1 cellular context compared by ENCODE assay signal in genomic region chr11:46617451-46618314, GRCh38.
TF ChIP-seq lines count a peak whose summit lies in the region.

ATG13 (plus strand) TSS chr11:46617553; CDS start chr11:46644292, 26,739 bp downstream.

TF ChIP-seq in HepG2, 621 proteins besides CTCF, POLR2A, EP300 and RAD21 (continued from another document and continues in another):
- TF ChIP-seq, protein P1, sequence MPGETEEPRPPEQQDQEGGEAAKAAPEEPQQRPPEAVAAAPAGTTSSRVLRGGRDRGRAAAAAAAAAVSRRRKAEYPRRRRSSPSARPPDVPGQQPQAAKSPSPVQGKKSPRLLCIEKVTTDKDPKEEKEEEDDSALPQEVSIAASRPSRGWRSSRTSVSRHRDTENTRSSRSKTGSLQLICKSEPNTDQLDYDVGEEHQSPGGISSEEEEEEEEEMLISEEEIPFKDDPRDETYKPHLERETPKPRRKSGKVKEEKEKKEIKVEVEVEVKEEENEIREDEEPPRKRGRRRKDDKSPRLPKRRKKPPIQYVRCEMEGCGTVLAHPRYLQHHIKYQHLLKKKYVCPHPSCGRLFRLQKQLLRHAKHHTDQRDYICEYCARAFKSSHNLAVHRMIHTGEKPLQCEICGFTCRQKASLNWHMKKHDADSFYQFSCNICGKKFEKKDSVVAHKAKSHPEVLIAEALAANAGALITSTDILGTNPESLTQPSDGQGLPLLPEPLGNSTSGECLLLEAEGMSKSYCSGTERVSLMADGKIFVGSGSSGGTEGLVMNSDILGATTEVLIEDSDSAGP (CRISPR knock-in tag; IDR thresholded peaks at IDR 0.05; ENCODE audit: borderline replicate concordance): peak; percentile 69; the same call in 1 of the 2 replicates
- TF ChIP-seq ATF4 (CRISPR knock-in tag; IDR thresholded peaks at IDR 0.05) (0 out of 4 replicates have a peak, but pooled peaks of 1 of the 2 experiments have one; percentile 10), ZUFSP (CRISPR knock-in tag; IDR thresholded peaks at IDR 0.05; ENCODE audit: borderline replicate concordance) (no peak), ZNF331 (CRISPR knock-in tag; IDR thresholded peaks at IDR 0.05) (no peak), DNMT3B (CRISPR knock-in tag; conservative IDR thresholded peaks at IDR 0.05) (no peak), NFE2L1 (CRISPR knock-in tag; IDR thresholded peaks at IDR 0.05; ENCODE audit: borderline replicate concordance) (no peak), CCDC6 (CRISPR knock-in tag; IDR thresholded peaks at IDR 0.05) (0 out of 2 replicates have a peak, but pooled peaks have one; percentile 36), CEBPB (IDR thresholded peaks at IDR 0.05; ENCODE audit: borderline replicate concordance, low read depth, low read length) (no peak), ELF1 (CRISPR knock-in tag; IDR thresholded peaks at IDR 0.05) (peak; percentile 6; the same call in 1 of the 2 replicates), FOXO1 (CRISPR knock-in tag; IDR thresholded peaks at IDR 0.05) (no peak; the same call in 1 of the 2 replicates), RBM39 (IDR thresholded peaks at IDR 0.05; ENCODE audit: low read depth, low read length, poor library complexity, severe bottlenecking) (peak; percentile 70), CCAR2 (optimal IDR thresholded peaks at IDR 0.05; ENCODE audit: low read depth, low read length) (no peak), SMAD1 (CRISPR knock-in tag; IDR thresholded peaks at IDR 0.05; ENCODE audit: borderline replicate concordance, low read depth) (no peak), ERF (CRISPR knock-in tag; IDR thresholded peaks at IDR 0.05) (0 out of 2 replicates have a peak, but pooled peaks have one; percentile 15), ZNF17 (CRISPR knock-in tag; IDR thresholded peaks at IDR 0.05) (no peak), GRHL1 (CRISPR knock-in tag; conservative IDR thresholded peaks at IDR 0.05) (no peak), ZNF296 (CRISPR knock-in tag; conservative IDR thresholded peaks at IDR 0.05) (no peak), POLR2AphosphoS2 (IDR thresholded peaks at IDR 0.05; ENCODE audit: low read depth, low read length) (no peak), MBD4 (IDR thresholded peaks at IDR 0.05; ENCODE audit: borderline replicate concordance, low read length) (no peak), ZFP90 (CRISPR knock-in tag; IDR thresholded peaks at IDR 0.05; ENCODE audit: borderline replicate concordance) (no peak), ATAD3A (CRISPR knock-in tag; IDR thresholded peaks at IDR 0.05) (no peak), HIC2 (CRISPR knock-in tag; IDR thresholded peaks at IDR 0.05; ENCODE audit: low read depth) (no peak), MZF1 (CRISPR knock-in tag; IDR thresholded peaks at IDR 0.05; ENCODE audit: borderline replicate concordance) (no peak), NR1H2 (CRISPR knock-in tag; IDR thresholded peaks at IDR 0.05; ENCODE audit: borderline replicate concordance, low read depth) (no peak), CENPX (CRISPR knock-in tag; IDR thresholded peaks at IDR 0.05) (no peak), NFIC (IDR thresholded peaks at IDR 0.05; ENCODE audit: low read length) (no peak), ZNF451 (CRISPR knock-in tag; IDR thresholded peaks at IDR 0.05) (no peak), CBFB (CRISPR knock-in tag; IDR thresholded peaks at IDR 0.05) (peak; percentile 3; the same call in 1 of the 2 replicates), STAG1 (CRISPR knock-in tag; IDR thresholded peaks at IDR 0.05) (peak; percentile 68), NFYB (CRISPR knock-in tag; IDR thresholded peaks at IDR 0.05) (peak; percentile 6; the same call in 1 of the 2 replicates), ZFX (CRISPR knock-in tag; IDR thresholded peaks at IDR 0.05; ENCODE audit: low read depth) (peak; percentile 64), ZNF780A (CRISPR knock-in tag; IDR thresholded peaks at IDR 0.05) (0 out of 2 replicates have a peak, but pooled peaks have one; percentile 27), NR2F2 (IDR thresholded peaks at IDR 0.05; ENCODE audit: borderline replicate concordance, low read depth) (no peak), ZNF598 (CRISPR knock-in tag; IDR thresholded peaks at IDR 0.05; ENCODE audit: borderline replicate concordance) (no peak), RELA (CRISPR knock-in tag; IDR thresholded peaks at IDR 0.05) (no peak), ZNF503 (CRISPR knock-in tag; IDR thresholded peaks at IDR 0.05) (no peak), RFX3 (CRISPR knock-in tag; IDR thresholded peaks at IDR 0.05) (no peak), ZNF556 (CRISPR knock-in tag; IDR thresholded peaks at IDR 0.05; ENCODE audit: borderline replicate concordance) (no peak), ZNF792 (CRISPR knock-in tag; IDR thresholded peaks at IDR 0.05) (no peak), ZSCAN30 (CRISPR knock-in tag; IDR thresholded peaks at IDR 0.05) (0 out of 2 replicates have a peak, but pooled peaks have one; percentile 37), ZNF292 (CRISPR knock-in tag; IDR thresholded peaks at IDR 0.05; ENCODE audit: borderline replicate concordance, low read depth) (peak; percentile 31; the same call in 1 of the 2 replicates), NCOA2 (CRISPR knock-in tag; IDR thresholded peaks at IDR 0.05) (no peak), SNRNP70 (IDR thresholded peaks at IDR 0.05; ENCODE audit: low read depth, low read length) (no peak), ZNF615 (CRISPR knock-in tag; IDR thresholded peaks at IDR 0.05; ENCODE audit: borderline replicate concordance) (0 out of 2 replicates have a peak, but pooled peaks have one; percentile 61), FOXJ3 (CRISPR knock-in tag; IDR thresholded peaks at IDR 0.05; ENCODE audit: borderline replicate concordance) (0 out of 2 replicates have a peak, but pooled peaks have one; percentile 24), ZNF550 (CRISPR knock-in tag; IDR thresholded peaks at IDR 0.05; ENCODE audit: borderline replicate concordance) (peak; percentile 75; the same call in 1 of the 2 replicates), TAF1 (CRISPR knock-in tag; IDR thresholded peaks at IDR 0.05) (peak; percentile 73; the same call in 1 of the 2 replicates), ZNF180 (CRISPR knock-in tag; IDR thresholded peaks at IDR 0.05; ENCODE audit: borderline replicate concordance, low read depth) (no peak), ZBTB2 (CRISPR knock-in tag; IDR thresholded peaks at IDR 0.05; ENCODE audit: low read depth) (peak; percentile 81)
- TF ChIP-seq, protein P2, sequence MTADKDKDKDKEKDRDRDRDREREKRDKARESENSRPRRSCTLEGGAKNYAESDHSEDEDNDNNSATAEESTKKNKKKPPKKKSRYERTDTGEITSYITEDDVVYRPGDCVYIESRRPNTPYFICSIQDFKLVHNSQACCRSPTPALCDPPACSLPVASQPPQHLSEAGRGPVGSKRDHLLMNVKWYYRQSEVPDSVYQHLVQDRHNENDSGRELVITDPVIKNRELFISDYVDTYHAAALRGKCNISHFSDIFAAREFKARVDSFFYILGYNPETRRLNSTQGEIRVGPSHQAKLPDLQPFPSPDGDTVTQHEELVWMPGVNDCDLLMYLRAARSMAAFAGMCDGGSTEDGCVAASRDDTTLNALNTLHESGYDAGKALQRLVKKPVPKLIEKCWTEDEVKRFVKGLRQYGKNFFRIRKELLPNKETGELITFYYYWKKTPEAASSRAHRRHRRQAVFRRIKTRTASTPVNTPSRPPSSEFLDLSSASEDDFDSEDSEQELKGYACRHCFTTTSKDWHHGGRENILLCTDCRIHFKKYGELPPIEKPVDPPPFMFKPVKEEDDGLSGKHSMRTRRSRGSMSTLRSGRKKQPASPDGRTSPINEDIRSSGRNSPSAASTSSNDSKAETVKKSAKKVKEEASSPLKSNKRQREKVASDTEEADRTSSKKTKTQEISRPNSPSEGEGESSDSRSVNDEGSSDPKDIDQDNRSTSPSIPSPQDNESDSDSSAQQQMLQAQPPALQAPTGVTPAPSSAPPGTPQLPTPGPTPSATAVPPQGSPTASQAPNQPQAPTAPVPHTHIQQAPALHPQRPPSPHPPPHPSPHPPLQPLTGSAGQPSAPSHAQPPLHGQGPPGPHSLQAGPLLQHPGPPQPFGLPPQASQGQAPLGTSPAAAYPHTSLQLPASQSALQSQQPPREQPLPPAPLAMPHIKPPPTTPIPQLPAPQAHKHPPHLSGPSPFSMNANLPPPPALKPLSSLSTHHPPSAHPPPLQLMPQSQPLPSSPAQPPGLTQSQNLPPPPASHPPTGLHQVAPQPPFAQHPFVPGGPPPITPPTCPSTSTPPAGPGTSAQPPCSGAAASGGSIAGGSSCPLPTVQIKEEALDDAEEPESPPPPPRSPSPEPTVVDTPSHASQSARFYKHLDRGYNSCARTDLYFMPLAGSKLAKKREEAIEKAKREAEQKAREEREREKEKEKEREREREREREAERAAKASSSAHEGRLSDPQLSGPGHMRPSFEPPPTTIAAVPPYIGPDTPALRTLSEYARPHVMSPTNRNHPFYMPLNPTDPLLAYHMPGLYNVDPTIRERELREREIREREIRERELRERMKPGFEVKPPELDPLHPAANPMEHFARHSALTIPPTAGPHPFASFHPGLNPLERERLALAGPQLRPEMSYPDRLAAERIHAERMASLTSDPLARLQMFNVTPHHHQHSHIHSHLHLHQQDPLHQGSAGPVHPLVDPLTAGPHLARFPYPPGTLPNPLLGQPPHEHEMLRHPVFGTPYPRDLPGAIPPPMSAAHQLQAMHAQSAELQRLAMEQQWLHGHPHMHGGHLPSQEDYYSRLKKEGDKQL (CRISPR knock-in tag; IDR thresholded peaks at IDR 0.05; ENCODE audit: low read depth): no peak
- TF ChIP-seq, protein P3, sequence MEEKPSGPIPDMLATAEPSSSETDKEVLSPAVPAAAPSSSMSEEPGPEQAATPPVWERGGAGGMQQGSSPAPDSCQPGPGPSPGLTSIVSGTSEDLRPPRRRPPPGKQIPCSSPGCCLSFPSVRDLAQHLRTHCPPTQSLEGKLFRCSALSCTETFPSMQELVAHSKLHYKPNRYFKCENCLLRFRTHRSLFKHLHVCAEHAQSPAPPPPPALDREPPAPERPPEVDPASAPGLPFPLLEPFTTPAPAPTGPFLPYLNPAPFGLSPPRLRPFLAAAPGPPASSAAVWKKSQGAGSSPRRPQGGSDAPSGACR (CRISPR knock-in tag; IDR thresholded peaks at IDR 0.05): no peak
